In the genomic region with DNA sequence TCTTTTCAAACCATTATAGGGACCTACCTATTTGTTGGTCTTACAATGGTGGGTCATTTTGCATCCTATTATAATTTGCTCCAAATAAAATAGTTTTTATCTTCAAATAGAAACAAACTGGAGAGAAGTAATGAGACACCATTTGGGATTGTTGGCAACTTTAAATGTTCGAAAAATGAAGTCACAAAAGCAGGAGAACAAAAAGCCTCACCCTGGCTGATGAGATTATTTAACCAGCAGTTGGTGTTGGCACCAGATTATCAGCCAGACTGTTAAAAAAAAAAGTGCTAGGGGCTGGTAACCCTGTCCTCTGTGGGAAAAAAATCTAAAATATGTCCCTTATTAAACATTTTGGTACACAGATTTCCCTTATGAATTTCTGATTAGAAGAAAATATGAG, we compare ENCODE assay signal across 30 cellular contexts.
"Had no signal": no experiment of that assay in that cellular context is flagged by ENCODE, and none has a peak within 500 bp of the region (broad histone marks: within the 10 kb centered on the region; RNA-seq: fewer than 3 reads in every experiment).

No MANE protein-coding gene starts in this region.

- H3K27me3 Mint-ChIP-seq: activated CD4-positive, alpha-beta T cell treated with anti-CD3 and anti-CD28 coated beads, Interleukin-2, amount 10 ng/mL, durations not matched to agents 24 days and 14 days; activated CD8-positive, alpha-beta memory T cell treated with anti-CD3 and anti-CD28 coated beads, Interleukin-2, amount 10 ng/mL, durations not matched to agents 7 days and 5 days; activated naive CD8-positive, alpha-beta T cell treated with anti-CD3 and anti-CD28 coated beads for 36 hours; dendritic cell treated with granulocyte-macrophage colony-stimulating factor and Interleukin-4, amounts not matched to agents 40 ng/mL and 50 ng/mL, for 4 days had no signal

- H3K36me3 ChIP-seq: adrenal gland had no signal

- H3K27me3 ChIP-seq: adrenal gland, body of pancreas had no signal

- H3K36me3 Mint-ChIP-seq: activated CD4-positive, alpha-beta memory T cell treated with anti-CD3 and anti-CD28 coated beads for 36 hours had no signal

- H3K4me3 Mint-ChIP-seq: activated CD4-positive, alpha-beta memory T cell treated with anti-CD3 and anti-CD28 coated beads for 36 hours; activated CD4-positive, alpha-beta T cell treated with anti-CD3 and anti-CD28 coated beads for 36 hours; activated CD4-positive, alpha-beta T cell treated with anti-CD3 and anti-CD28 coated beads, Interleukin-2, amount 10 ng/mL, durations not matched to agents 24 days and 14 days; activated CD8-positive, alpha-beta memory T cell treated with anti-CD3 and anti-CD28 coated beads, Interleukin-2, amount 10 ng/mL, durations not matched to agents 7 days and 5 days; activated CD8-positive, alpha-beta T cell treated with anti-CD3 and anti-CD28 coated beads, Interleukin-2, amount 10 ng/mL, durations not matched to agents 7 days and 5 days; activated naive CD4-positive, alpha-beta T cell treated with anti-CD3 and anti-CD28 coated beads for 36 hours; activated naive CD4-positive, alpha-beta T cell treated with anti-CD3 and anti-CD28 coated beads, Interleukin-2, amount 50 U/mL, for 24 hours; activated naive CD8-positive, alpha-beta T cell treated with anti-CD3 and anti-CD28 coated beads for 36 hours; activated naive CD8-positive, alpha-beta T cell treated with anti-CD3 and anti-CD28 coated beads, Interleukin-2, amount 50 U/mL, for 24 hours; activated T-helper 1 cell treated with anti-CD3 and anti-CD28 coated beads, Interleukin-12 subunit alpha, Interleukin-12 subunit beta, Interleukin-2, Interleukin-4 antibody, amounts not matched to agents 30 ng/mL and 10 ng/mL and 1 ng/mL, durations not matched to agents 14 hours and 24 hours and 36 hours; dendritic cell treated with granulocyte-macrophage colony-stimulating factor and Interleukin-4, amounts not matched to agents 40 ng/mL and 50 ng/mL, for 4 days; endodermal cell had no signal

- H3K9me3 ChIP-seq: adrenal gland, body of pancreas had no signal

- H3K4me1 ChIP-seq: adrenal gland, body of pancreas had no signal

- DNase-seq: activated CD4-positive, alpha-beta memory T cell treated with anti-CD3 and anti-CD28 coated beads for 36 hours; activated CD4-positive, alpha-beta T cell treated with anti-CD3 and anti-CD28 coated beads for 36 hours; activated CD4-positive, alpha-beta T cell treated with anti-CD3 and anti-CD28 coated beads, Interleukin-2, amount 10 ng/mL, durations not matched to agents 24 days and 14 days; activated CD4-positive, CD25-positive, alpha-beta regulatory T cell; activated CD4-positive, CD25-positive, alpha-beta regulatory T cell treated with anti-CD3 and anti-CD28 coated beads, Interleukin-2, amount 50 U/mL, for 72 hours; activated CD8-positive, alpha-beta memory T cell treated with anti-CD3 and anti-CD28 coated beads, Interleukin-2, amount 10 ng/mL, durations not matched to agents 7 days and 5 days; activated CD8-positive, alpha-beta memory T cell treated with anti-CD3 and anti-CD28 coated beads, Interleukin-2, amount 50 U/mL, for 4 hours; activated CD8-positive, alpha-beta T cell treated with anti-CD3 and anti-CD28 coated beads, Interleukin-2, amount 10 ng/mL, durations not matched to agents 7 days and 5 days; activated effector memory CD4-positive, alpha-beta T cell treated with anti-CD3 and anti-CD28 coated beads, Interleukin-2, amount 50 U/mL, for 16 hours; activated naive CD4-positive, alpha-beta T cell treated with anti-CD3 and anti-CD28 coated beads for 36 hours; activated naive CD8-positive, alpha-beta T cell treated with anti-CD3 and anti-CD28 coated beads for 36 hours; activated naive CD8-positive, alpha-beta T cell treated with anti-CD3 and anti-CD28 coated beads, Interleukin-2, amount 50 U/mL, for 24 hours; activated T-cell treated with anti-CD3 and anti-CD28 coated beads, Interleukin-2, amount 50 U/mL, for 1 hour; activated T-cell treated with anti-CD3 and anti-CD28 coated beads, Interleukin-2, amount 50 U/mL, for 48 hours; adrenal gland; amygdala; aorta; body of pancreas; cerebellar nuclear complex; dorsolateral prefrontal cortex; effector memory CD4-positive, alpha-beta T cell; endodermal cell; foreskin fibroblast; T-helper 2 cell had no signal

- H3K27ac ChIP-seq: adrenal gland, body of pancreas, coronary artery, dorsolateral prefrontal cortex had no signal

- H3K4me1 Mint-ChIP-seq: endodermal cell had no signal

- H3K27ac Mint-ChIP-seq: activated CD4-positive, alpha-beta memory T cell treated with anti-CD3 and anti-CD28 coated beads for 36 hours; activated CD4-positive, alpha-beta T cell treated with anti-CD3 and anti-CD28 coated beads for 36 hours; activated CD4-positive, alpha-beta T cell treated with anti-CD3 and anti-CD28 coated beads, Interleukin-2, amount 10 ng/mL, durations not matched to agents 24 days and 14 days; activated CD8-positive, alpha-beta memory T cell treated with anti-CD3 and anti-CD28 coated beads, Interleukin-2, amount 10 ng/mL, durations not matched to agents 7 days and 5 days; activated CD8-positive, alpha-beta T cell treated with anti-CD3 and anti-CD28 coated beads, Interleukin-2, amount 10 ng/mL, durations not matched to agents 7 days and 5 days; activated naive CD4-positive, alpha-beta T cell treated with anti-CD3 and anti-CD28 coated beads for 36 hours; activated naive CD4-positive, alpha-beta T cell treated with anti-CD3 and anti-CD28 coated beads, Interleukin-2, amount 50 U/mL, for 24 hours; activated naive CD8-positive, alpha-beta T cell treated with anti-CD3 and anti-CD28 coated beads for 36 hours; activated naive CD8-positive, alpha-beta T cell treated with anti-CD3 and anti-CD28 coated beads, Interleukin-2, amount 50 U/mL, for 24 hours; activated T-helper 1 cell treated with anti-CD3 and anti-CD28 coated beads, Interleukin-12 subunit alpha, Interleukin-12 subunit beta, Interleukin-2, Interleukin-4 antibody, amounts not matched to agents 30 ng/mL and 10 ng/mL and 1 ng/mL, durations not matched to agents 14 hours and 24 hours and 36 hours; activated T-helper 2 cell treated with anti-CD3 and anti-CD28 coated beads, Interferon-gamma antibody, Interleukin-2, Interleukin-4, amounts not matched to agents 10 μg/mL and 5 μg/mL and 100 μg/mL, durations not matched to agents 14 hours and 24 hours and 36 hours; dendritic cell treated with granulocyte-macrophage colony-stimulating factor and Interleukin-4, amounts not matched to agents 40 ng/mL and 50 ng/mL, for 4 days; endodermal cell had no signal

- ATAC-seq: activated CD4-positive, alpha-beta T cell treated with anti-CD3 and anti-CD28 coated beads for 36 hours; activated CD8-positive, alpha-beta memory T cell treated with anti-CD3 and anti-CD28 coated beads, Interleukin-2, amount 10 ng/mL, durations not matched to agents 7 days and 5 days; activated CD8-positive, alpha-beta T cell treated with anti-CD3 and anti-CD28 coated beads, Interleukin-2, amount 10 ng/mL, durations not matched to agents 7 days and 5 days; activated naive CD8-positive, alpha-beta T cell treated with anti-CD3 and anti-CD28 coated beads, Interleukin-2, amount 50 U/mL, for 24 hours; body of pancreas; esophagus mucosa had no signal

- H3K4me3 ChIP-seq: adrenal gland, body of pancreas, coronary artery, dorsolateral prefrontal cortex had no signal

- H3K9me3 Mint-ChIP-seq: activated naive CD4-positive, alpha-beta T cell treated with anti-CD3 and anti-CD28 coated beads for 36 hours; activated naive CD4-positive, alpha-beta T cell treated with anti-CD3 and anti-CD28 coated beads, Interleukin-2, amount 50 U/mL, for 24 hours; activated T-helper 1 cell treated with anti-CD3 and anti-CD28 coated beads, Interleukin-12 subunit alpha, Interleukin-12 subunit beta, Interleukin-2, Interleukin-4 antibody, amounts not matched to agents 30 ng/mL and 10 ng/mL and 1 ng/mL, durations not matched to agents 14 hours and 24 hours and 36 hours; activated T-helper 2 cell treated with anti-CD3 and anti-CD28 coated beads, Interferon-gamma antibody, Interleukin-2, Interleukin-4, amounts not matched to agents 10 μg/mL and 5 μg/mL and 100 μg/mL, durations not matched to agents 14 hours and 24 hours and 36 hours had no signal
